ENCODE assay signal across 8 cellular contexts in the genomic region with DNA sequence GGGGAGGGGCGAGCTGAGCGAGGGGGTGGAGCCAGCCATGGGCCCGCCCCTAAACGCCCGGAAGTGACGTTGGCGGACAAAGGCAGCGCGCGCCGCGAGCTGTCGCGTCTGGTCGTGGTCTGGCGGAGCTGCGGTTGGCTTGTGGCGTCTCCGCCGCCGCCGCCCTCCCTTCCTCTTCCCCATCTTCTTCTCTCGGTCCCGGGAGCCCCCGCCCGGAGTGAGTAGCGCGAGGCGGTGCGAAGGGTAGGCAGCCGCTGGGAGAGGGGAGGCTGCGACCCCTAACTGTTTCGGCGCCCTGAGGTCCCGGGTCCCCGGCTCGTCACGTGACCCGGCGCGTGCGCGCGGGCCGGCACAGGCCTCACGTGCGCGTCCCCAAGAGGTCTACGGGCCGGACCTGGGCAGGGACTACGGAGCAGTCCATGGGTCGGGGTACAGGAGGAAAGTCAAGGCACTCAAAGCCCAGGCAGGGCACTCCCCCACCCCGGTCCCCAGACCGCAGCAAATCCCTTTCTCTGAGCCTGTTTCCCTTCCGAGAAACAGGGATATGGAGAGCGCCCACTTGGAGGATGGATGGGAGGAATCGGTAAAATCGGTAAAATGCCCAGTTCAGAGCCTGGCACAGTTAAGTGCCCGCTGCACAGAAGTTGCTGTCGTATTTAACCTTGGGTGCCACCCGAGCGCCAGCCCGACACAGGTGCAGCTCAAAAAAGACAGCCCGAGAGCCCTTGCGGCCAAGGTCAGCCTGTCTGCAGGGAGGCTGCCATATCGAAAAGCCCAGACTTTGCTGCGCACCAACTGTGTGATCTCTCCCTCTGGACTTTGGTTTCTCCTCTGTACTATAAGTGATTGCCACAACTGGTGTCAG. TPM values are rescaled to one million over a fixed set of nuclear protein-coding genes. Genes with fewer than 3 reads are reported as not detected.
A peak's percentile ranks its signal among the peaks of the same experiment; 100 is the strongest.
DNase-seq lines count a peak whose midpoint lies in the region; ATAC-seq and TF ChIP-seq lines count a peak whose summit lies in the region.

A gene with protein sequence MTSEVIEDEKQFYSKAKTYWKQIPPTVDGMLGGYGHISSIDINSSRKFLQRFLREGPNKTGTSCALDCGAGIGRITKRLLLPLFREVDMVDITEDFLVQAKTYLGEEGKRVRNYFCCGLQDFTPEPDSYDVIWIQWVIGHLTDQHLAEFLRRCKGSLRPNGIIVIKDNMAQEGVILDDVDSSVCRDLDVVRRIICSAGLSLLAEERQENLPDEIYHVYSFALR (plus strand): TSS at position 85 of the 865 bp plus-strand sequence. CDS start 6,541 bp downstream, outside the sequence.

- DNase-seq in CD8-positive, alpha-beta memory T cell: peak; percentile 82 to 93 (median 89)
- DNase-seq in HPDE6-E6E7 (ENCODE audit: extremely low spot score) (peak; percentile 70), NT2/D1 (ENCODE audit: low read depth, low spot score) (no peak), mesothelial cell of epicardium (ENCODE audit: low spot score in 2 of 2, unreplicated experiment in 2 of 2) (peak; percentile 81 to 94)
- peak; percentile 75 for DNase-seq in activated CD8-positive, alpha-beta memory T cell treated with anti-CD3 and anti-CD28 coated beads, Interleukin-2, amount 50 U/mL, for 1 hour (ENCODE audit: extremely low read depth)
- DNase-seq in stimulated activated CD8-positive, alpha-beta memory T cell treated with anti-CD3 and anti-CD28 coated beads, Interleukin-15, amount 100 ng/mL, for 48 hours (ENCODE audit: low read depth in 2 of 2): peak; percentile 78 to 79

- peaks cover 5 to 10% of the 10 kb centered on the region in 2 donors for H3K27me3 Mint-ChIP-seq in CD8-positive, alpha-beta memory T cell
- H3K27me3 Mint-ChIP-seq in mesothelial cell of epicardium (ENCODE audit: low read depth): no peaks in the 10 kb centered on the region

- peaks cover 0 to 31% (median 0%) of the 10 kb centered on the region in 3 donors for H3K36me3 Mint-ChIP-seq in CD8-positive, alpha-beta memory T cell
- H3K36me3 Mint-ChIP-seq in mesothelial cell of epicardium: no peaks in the 10 kb centered on the region

- TF ChIP-seq CTCF in mesothelial cell of epicardium (IDR thresholded peaks at IDR 0.05; ENCODE audit: unreplicated experiment): no peak

- no peaks in the 10 kb centered on the region for H3K36me3 ChIP-seq in CD8-positive, alpha-beta memory T cell (ENCODE audit: insufficient read depth, low read length)
- H3K36me3 ChIP-seq in NT2/D1 (ENCODE audit: insufficient read depth, insufficient read length, low read length): peaks cover 37% of the 10 kb centered on the region

- peak within 1 kb of the TSS; percentile 98 for H3K9ac ChIP-seq in NT2/D1 (ENCODE audit: insufficient read length, low read depth)

- peak within 1 kb of the TSS; percentile 82 to 93 (median 89) for H3K4me3 Mint-ChIP-seq in CD8-positive, alpha-beta memory T cell
- H3K4me3 Mint-ChIP-seq in mesothelial cell of epicardium: peak within 1 kb of the TSS; percentile 72

- H3K4me1 Mint-ChIP-seq in CD8-positive, alpha-beta memory T cell: peaks cover 49 to 64% (median 63%) of the 10 kb centered on the region in 3 donors
- H3K4me1 Mint-ChIP-seq in mesothelial cell of epicardium: peaks cover 38% of the 10 kb centered on the region

- H3K27ac Mint-ChIP-seq in CD8-positive, alpha-beta memory T cell: peak within 1 kb of the TSS; percentile 86 to 99 (median 97)
- H3K27ac Mint-ChIP-seq in mesothelial cell of epicardium: peak within 1 kb of the TSS; percentile 88

- peak; percentile 81 for ATAC-seq in GM19455 (IDR thresholded peaks at IDR 0.05; ENCODE audit: unreplicated experiment)

- CTCF ChIA-PET in CD8-positive, alpha-beta memory T cell (lab: Charles Lee): interaction anchor here (0.7 to 9.9 kb wide), 14 partner anchors 15 to 493 kb away, joined by 3 to 75 read pairs (median 4); a partner anchor contains a TSS

- in situ Hi-C loops in endometrial microvascular endothelial cells (cut with HindIII; ENCODE audit: inconsistent ontology term, low pct_unique_long_range_greater_than_20kb, low sequenced_read_pairs): loop anchor here (10.0 kb wide), 1 partner anchor 492 kb away; no protein-coding TSS in a partner anchor

- H3K27me3 ChIP-seq in CD8-positive, alpha-beta memory T cell (ENCODE audit: insufficient read depth, low read length, poor library complexity, severe bottlenecking): peaks cover 7% of the 10 kb centered on the region
- H3K27me3 ChIP-seq in NT2/D1 (ENCODE audit: insufficient read depth, insufficient read length): peaks cover 7% of the 10 kb centered on the region

- H3K27ac ChIP-seq in CD8-positive, alpha-beta memory T cell (ENCODE audit: low read depth, low read length): peak within 1 kb of the TSS; percentile 97

- peaks cover 54% of the 10 kb centered on the region for H3K4me1 ChIP-seq in CD8-positive, alpha-beta memory T cell (ENCODE audit: insufficient read depth, low read length)
- H3K4me1 ChIP-seq in NT2/D1 (ENCODE audit: insufficient read depth, insufficient read length): peaks cover 17% of the 10 kb centered on the region

- H3K9me3 Mint-ChIP-seq in CD8-positive, alpha-beta memory T cell: no peaks in the 10 kb centered on the region
- no peaks in the 10 kb centered on the region for H3K9me3 Mint-ChIP-seq in mesothelial cell of epicardium

- H3K4me3 ChIP-seq in CD8-positive, alpha-beta memory T cell (ENCODE audit: low read length): peak within 1 kb of the TSS; percentile 100
- peak within 1 kb of the TSS; percentile 89 for H3K4me3 ChIP-seq in NT2/D1 (ENCODE audit: insufficient read length, low read depth)

- H3K9me3 ChIP-seq in CD8-positive, alpha-beta memory T cell (ENCODE audit: low read length): no peaks in the 10 kb centered on the region
- H3K9me3 ChIP-seq in NT2/D1 (ENCODE audit: insufficient read depth, low read length): no peaks in the 10 kb centered on the region

- POLR2A ChIA-PET in CD8-positive, alpha-beta memory T cell (lab: Charles Lee): interaction anchor here (0.5 to 2.3 kb wide), 15 partner anchors 12 to 1264 kb away, joined by 3 to 14 read pairs (median 5); a partner anchor contains a TSS

RNA-seq across cellular contexts. Expression of the gene that starts here (rescaled TPM):
- total RNA-seq in CD8-positive, alpha-beta memory T cell: 10 to 100 TPM; 65.5 to 68.9 TPM
- 48.6 TPM for polyA plus RNA-seq in CD8-positive, alpha-beta memory T cell
- total RNA-seq in endometrial microvascular endothelial cells (ENCODE audit: inconsistent ontology term) (64.0 TPM), mesothelial cell of epicardium (30.7 to 33.3 TPM (median 33.0 TPM) in 3 replicates)
